In genomic region chr5:167950126-167950721, GRCh38 we compare ENCODE assay signal across 14 cellular contexts.
DNase-seq lines count a peak whose midpoint lies in the region; ATAC-seq and TF ChIP-seq lines count a peak whose summit lies in the region.
"Had no signal": no experiment of that assay in that cellular context is flagged by ENCODE, and none has a peak within 500 bp of the region (broad histone marks: within the 10 kb centered on the region; RNA-seq: fewer than 3 reads in every experiment).

No MANE protein-coding gene starts in this region.

- DNase-seq in ELR (ENCODE audit: low read depth) (peak; percentile 38), SJCRH30 (peak; percentile 63 to 75), fibroblast of mammary gland (ENCODE audit: low read depth) (peak; percentile 90), skeletal muscle cell (ENCODE audit: low read depth) (peak; percentile 77), epidermal melanocyte (ENCODE audit: insufficient read length, low spot score) (no peak), T-helper 9 cell (no peak)
- DNase-seq in activated CD4-positive, CD25-positive, alpha-beta regulatory T cell (lab: John Stamatoyannopoulos, UW), result no peak
- DNase-seq: CD4-positive, alpha-beta memory T cell; midbrain; NCI-H1092; NCI-H510A; stimulated activated naive CD4-positive, alpha-beta T cell had no signal

- H3K27me3 ChIP-seq in SJCRH30, result no peaks in the 10 kb centered on the region

- peaks cover 30% of the 10 kb centered on the region for H3K4me1 ChIP-seq in SJCRH30

- ATAC-seq in HG03139 (IDR thresholded peaks at IDR 0.05; ENCODE audit: unreplicated experiment), result no peak
- ATAC-seq: Panc1 had no signal

- no peak for TF ChIP-seq CTCF in fibroblast of mammary gland (conservative IDR thresholded peaks at IDR 0.05; ENCODE audit: control insufficient read depth, insufficient read depth, low read depth, low read length)

- H3K4me3 ChIP-seq in SJCRH30 (no peak overlapping the region), fibroblast of mammary gland (ENCODE audit: control insufficient read depth, low read depth, low read length) (no peak overlapping the region), skeletal muscle cell (ENCODE audit: low read depth, low read length) (no peak overlapping the region)

- no peak overlapping the region; the same call in 1 of the 2 replicates for H3K27ac ChIP-seq in SJCRH30

- H3K9me3 ChIP-seq in SJCRH30 (replicated peaks), result no peaks in the 10 kb centered on the region

- no peaks in the 10 kb centered on the region for H3K36me3 ChIP-seq in SJCRH30

Comparison
In these comparisons a context has a peak if more than half of its experiments do, and no peak if none do; other contexts are left out.
1. DNase-seq: peak in ELR (single experiment), SJCRH30 (2 of 2), fibroblast of mammary gland (single experiment) and skeletal muscle cell (single experiment); none in epidermal melanocyte (single experiment), activated CD4-positive, CD25-positive, alpha-beta regulatory T cell (0 of 4) and T-helper 9 cell (single experiment).